Comparison of ENCODE assay signal across 1 cellular context in genomic region chr20:41693136-41693979, GRCh38.
TF ChIP-seq lines count a peak whose summit lies in the region.

No MANE protein-coding gene starts in this region.

TF ChIP-seq in HepG2, 621 proteins besides CTCF, POLR2A, EP300 and RAD21 (continued from another document and continues in another):
- TF ChIP-seq ZNF280D (CRISPR knock-in tag; IDR thresholded peaks at IDR 0.05) (peak; percentile 76; the same call in 1 of the 2 replicates), ZNF431 (CRISPR knock-in tag; IDR thresholded peaks at IDR 0.05; ENCODE audit: borderline replicate concordance, low read depth) (no peak; the same call in 1 of the 2 replicates), ZNF580 (CRISPR knock-in tag; IDR thresholded peaks at IDR 0.05; ENCODE audit: borderline replicate concordance, low read depth) (peak; percentile 99), TBX3 (IDR thresholded peaks at IDR 0.05; ENCODE audit: borderline replicate concordance) (no peak), ZNF749 (CRISPR knock-in tag; IDR thresholded peaks at IDR 0.05; ENCODE audit: borderline replicate concordance) (peak; percentile 78), ZNF276 (CRISPR knock-in tag; IDR thresholded peaks at IDR 0.05; ENCODE audit: low read depth) (peak; percentile 88; the same call in 1 of the 2 replicates), NFRKB (IDR thresholded peaks at IDR 0.05) (no peak), ZNF142 (CRISPR knock-in tag; IDR thresholded peaks at IDR 0.05) (peak; percentile 93), PBX2 (CRISPR knock-in tag; IDR thresholded peaks at IDR 0.05) (peak; percentile 45; the same call in 1 of the 2 replicates), ZNF207 (IDR thresholded peaks at IDR 0.05; ENCODE audit: borderline replicate concordance) (no peak), PLRG1 (conservative IDR thresholded peaks at IDR 0.05) (no peak), ZNF512 (CRISPR knock-in tag; IDR thresholded peaks at IDR 0.05) (no peak), ZNF256 (CRISPR knock-in tag; conservative IDR thresholded peaks at IDR 0.05) (peak; percentile 92), MXD4 (CRISPR knock-in tag; IDR thresholded peaks at IDR 0.05) (peak; percentile 85; the same call in 1 of the 2 replicates), PAXIP1 (CRISPR knock-in tag; conservative IDR thresholded peaks at IDR 0.05) (peak; percentile 49), TAF1 (CRISPR knock-in tag; IDR thresholded peaks at IDR 0.05) (peak; percentile 86), U2AF1 (optimal IDR thresholded peaks at IDR 0.05; ENCODE audit: low read depth, low read length) (peak; percentile 89), FOXA1 (IDR thresholded peaks at IDR 0.05) (no peak), FOXA1 (CRISPR knock-in tag; IDR thresholded peaks at IDR 0.05) (0 out of 2 replicates have a peak, but pooled peaks have one; percentile 49), SNAPC2 (CRISPR knock-in tag; IDR thresholded peaks at IDR 0.05) (no peak), POGZ (CRISPR knock-in tag; IDR thresholded peaks at IDR 0.05) (peak; percentile 94), KAT8 (CRISPR knock-in tag; IDR thresholded peaks at IDR 0.05) (peak; percentile 99), HCFC1 (IDR thresholded peaks at IDR 0.05; ENCODE audit: low read depth, low read length) (peak; percentile 99), ZFP36L2 (CRISPR knock-in tag; IDR thresholded peaks at IDR 0.05) (0 out of 2 replicates have a peak, but pooled peaks have one; percentile 31), ZNF468 (CRISPR knock-in tag; IDR thresholded peaks at IDR 0.05) (peak; percentile 57; the same call in 1 of the 2 replicates), ZFAT (CRISPR knock-in tag; conservative IDR thresholded peaks at IDR 0.05) (no peak), TARDBP (CRISPR knock-in tag; IDR thresholded peaks at IDR 0.05) (peak; percentile 96), DBP (CRISPR knock-in tag; IDR thresholded peaks at IDR 0.05; ENCODE audit: not compliant biosample characterization) (peak; percentile 90), HHEX (CRISPR knock-in tag; IDR thresholded peaks at IDR 0.05) (peak; percentile 30; the same call in 1 of the 2 replicates), ZNF12 (CRISPR knock-in tag; IDR thresholded peaks at IDR 0.05) (peak; percentile 92), HMG20A (CRISPR knock-in tag; IDR thresholded peaks at IDR 0.05; ENCODE audit: borderline replicate concordance) (peak; percentile 48; the same call in 1 of the 2 replicates), ZNF432 (CRISPR knock-in tag; IDR thresholded peaks at IDR 0.05; ENCODE audit: borderline replicate concordance) (no peak), DZIP1 (CRISPR knock-in tag; IDR thresholded peaks at IDR 0.05) (no peak)
